ENCODE assay signal across 7 cellular contexts in the genomic region with DNA sequence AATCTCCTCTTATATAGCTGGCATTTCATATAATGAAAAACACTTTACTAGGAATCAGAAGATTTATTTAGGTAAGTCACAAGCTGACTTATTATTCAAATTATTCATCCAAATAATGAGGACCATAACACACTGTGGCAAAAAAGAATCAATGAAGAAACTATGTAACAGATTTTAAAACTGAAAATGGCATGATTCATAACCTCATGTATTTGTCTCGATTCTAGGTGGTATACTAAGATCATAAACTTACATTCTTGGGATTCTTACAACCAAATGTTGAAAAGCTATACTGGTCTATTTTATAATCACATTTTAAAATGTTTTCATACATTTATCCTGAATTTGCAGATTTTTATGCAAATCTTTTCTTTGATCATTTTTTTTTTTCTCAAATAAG.
DNase-seq lines count a peak whose midpoint lies in the region; ATAC-seq, FAIRE-seq and TF ChIP-seq lines count a peak whose summit lies in the region.
"Not testable (repeated sequence)": the region's sequence is repeated elsewhere in the genome, so short reads cannot be mapped to it uniquely, and the experiment has no call there.

No MANE protein-coding gene starts in this region.

- not testable (repeated sequence) for TF ChIP-seq CTCF in A549 (IDR thresholded peaks at IDR 0.05); HFFc6 (IDR thresholded peaks at IDR 0.05); right lobe of liver (IDR thresholded peaks at IDR 0.05); pancreas (IDR thresholded peaks at IDR 0.05)

- H3K4me2 ChIP-seq in A549 = peak overlapping the region; percentile 73

- H3K36me3 Mint-ChIP-seq in HFFc6 (ENCODE audit: low read depth); activated T-helper 17 cell treated with anti-CD3 and anti-CD28 coated beads, Interleukin-2, amount 50 U/mL, for 72 hours (ENCODE audit: low read depth): not testable (repeated sequence)

- CTCF ChIA-PET in A549 (lab: Yijun Ruan, JAX) = interaction anchor here (1.1 to 1.4 kb wide), 2 partner anchors 36 to 40 kb away, joined by 3 to 4 read pairs; no protein-coding TSS in a partner anchor

- POLR2A ChIA-PET in A549 (lab: Yijun Ruan, JAX) = not testable (repeated sequence)

- not testable (repeated sequence) for H3K9me3 Mint-ChIP-seq in HFFc6; activated T-helper 17 cell treated with anti-CD3 and anti-CD28 coated beads, Interleukin-2, amount 50 U/mL, for 72 hours

- H3K27ac ChIP-seq in A549 = peak overlapping the region; percentile 54 to 79
- H3K27ac ChIP-seq in right lobe of liver = peak overlapping the region in 2 of 3 donors; percentile 78 to 85
- peak overlapping the region in 1 of 4 donors; percentile 47 for H3K27ac ChIP-seq in pancreas

- not testable (repeated sequence) for DNase-seq in A549 (ENCODE audit: low read depth in 1 of 2, low spot score in 1 of 2); HFFc6; RCC 7860 (ENCODE audit: low spot score); right lobe of liver; pancreas

- not testable (repeated sequence) for ATAC-seq in A549, right lobe of liver, pancreas
- ATAC-seq in activated T-helper 17 cell treated with anti-CD3 and anti-CD28 coated beads, Interleukin-2, amount 50 U/mL, for 72 hours (replicated peaks) = peak; percentile 83

- not testable (repeated sequence) for TF ChIP-seq RAD21 in A549 (conservative IDR thresholded peaks at IDR 0.05 in 1 of 2, IDR thresholded peaks at IDR 0.05 in 1 of 2)

- peak overlapping the region; percentile 59 for H3K27ac Mint-ChIP-seq in HFFc6
- H3K27ac Mint-ChIP-seq in activated T-helper 17 cell treated with anti-CD3 and anti-CD28 coated beads, Interleukin-2, amount 50 U/mL, for 72 hours = not testable (repeated sequence)

- peaks cover 30% of the 10 kb centered on the region for H3K4me1 ChIP-seq in A549
- H3K4me1 ChIP-seq in right lobe of liver, pancreas: not testable (repeated sequence)

- H3K4me3 Mint-ChIP-seq in HFFc6; activated T-helper 17 cell treated with anti-CD3 and anti-CD28 coated beads, Interleukin-2, amount 50 U/mL, for 72 hours: not testable (repeated sequence)

- 8% methylated on average over 1 of the region's 1 CpG for WGBS in A549 (ENCODE audit: missing lambda C conversion rate)
- WGBS in right lobe of liver (ENCODE audit: insufficient coverage, low coverage, low lambda C conversion rate, missing lambda C conversion rate) = 75% methylated on average over 1 of the region's 1 CpG
- 39 to 63% methylated on average over 1 of the region's 1 CpG for WGBS in pancreas, 2 donors

- peaks cover 26% of the 10 kb centered on the region for H3K4me1 Mint-ChIP-seq in HFFc6 (ENCODE audit: low read depth)
- H3K4me1 Mint-ChIP-seq in activated T-helper 17 cell treated with anti-CD3 and anti-CD28 coated beads, Interleukin-2, amount 50 U/mL, for 72 hours = not testable (repeated sequence)

- not testable (repeated sequence) for H3K9me3 ChIP-seq in A549, right lobe of liver, pancreas

- H3K27me3 Mint-ChIP-seq in HFFc6 (ENCODE audit: insufficient read depth); activated T-helper 17 cell treated with anti-CD3 and anti-CD28 coated beads, Interleukin-2, amount 50 U/mL, for 72 hours: not testable (repeated sequence)

- H3K36me3 ChIP-seq in right lobe of liver, pancreas: not testable (repeated sequence)

- FAIRE-seq in A549 (lab: Jason Lieb, UNC) = not testable (repeated sequence)
- FAIRE-seq in RCC 7860 (lab: Jason Lieb, UNC) (peak; percentile 56), endometrium (lab: Jason Lieb, UNC) (peak; percentile 62), pancreas (lab: Jason Lieb, UNC) (peak; percentile 32)

- TF ChIP-seq POLR2A in A549 (IDR thresholded peaks at IDR 0.05; ENCODE audit: low read length); right lobe of liver (IDR thresholded peaks at IDR 0.05): not testable (repeated sequence)

- intact Hi-C loops in right lobe of liver (cut with DNase I); pancreas (cut with DNase I): not testable (repeated sequence)

- not testable (repeated sequence) for H3K4me3 ChIP-seq in A549, right lobe of liver, pancreas

- H3K27me3 ChIP-seq in right lobe of liver, pancreas: not testable (repeated sequence)

- not testable (repeated sequence) for TF ChIP-seq EP300 in A549 (IDR thresholded peaks at IDR 0.05)
